In genomic region chr4:35556387-35556786, GRCh38 we compare ENCODE assay signal across 23 cellular contexts.
"Had no signal": no experiment of that assay in that cellular context is flagged by ENCODE, and none has a peak within 500 bp of the region (broad histone marks: within the 10 kb centered on the region; RNA-seq: fewer than 3 reads in every experiment).

No MANE protein-coding gene starts in this region.

- H3K27ac Mint-ChIP-seq: activated naive CD8-positive, alpha-beta T cell treated with anti-CD3 and anti-CD28 coated beads for 36 hours; activated T-helper 2 cell treated with anti-CD3 and anti-CD28 coated beads, Interferon-gamma antibody, Interleukin-2, Interleukin-4, amounts not matched to agents 10 μg/mL and 5 μg/mL and 100 μg/mL, durations not matched to agents 14 hours and 24 hours and 36 hours; natural killer cell treated with Interleukin-12 subunit alpha and Interleukin-12 subunit beta and Interleukin-15 and Interleukin-18, amount 100 ng/mL, for 72 hours; progenitor cell of endocrine pancreas; stimulated activated naive B cell treated with anti-CD40 and anti-IgM and Interleukin-4, amounts not matched to agents 10 μg/mL and 1 μg/mL and 100 μg/mL, for 72 hours; WTC11 had no signal

- H3K4me1 ChIP-seq: transverse colon had no signal

- H3K27me3 Mint-ChIP-seq: activated naive CD8-positive, alpha-beta T cell treated with anti-CD3 and anti-CD28 coated beads for 36 hours; natural killer cell treated with Interleukin-12 subunit alpha and Interleukin-12 subunit beta and Interleukin-15 and Interleukin-18, amount 100 ng/mL, for 72 hours; progenitor cell of endocrine pancreas; stimulated activated naive B cell treated with anti-CD40 and anti-IgM and Interleukin-4, amounts not matched to agents 10 μg/mL and 1 μg/mL and 100 μg/mL, for 72 hours had no signal

- H3K4me1 Mint-ChIP-seq: activated naive CD8-positive, alpha-beta T cell treated with anti-CD3 and anti-CD28 coated beads for 36 hours; stimulated activated naive B cell treated with anti-CD40 and anti-IgM and Interleukin-4, amounts not matched to agents 10 μg/mL and 1 μg/mL and 100 μg/mL, for 72 hours had no signal

- DNase-seq: activated CD8-positive, alpha-beta memory T cell treated with anti-CD3 and anti-CD28 coated beads for 24 hours; activated CD8-positive, alpha-beta memory T cell treated with anti-CD3 and anti-CD28 coated beads, Interleukin-2, amount 50 U/mL, for 48 hours; activated naive CD4-positive, alpha-beta T cell; activated naive CD8-positive, alpha-beta T cell treated with anti-CD3 and anti-CD28 coated beads for 36 hours; activated T-cell treated with anti-CD3 and anti-CD28 coated beads, Interleukin-2, amount 50 U/mL, for 4 hours; cerebellar nuclear complex; effector CD4-positive, alpha-beta T cell; glutamatergic neuron; hippocampal formation; kidney glomerular epithelial cell; left ventricle myocardium superior; midbrain; retina; stimulated activated CD4-positive, alpha-beta T cell treated with anti-CD3 and anti-CD28 coated beads, Interleukin-2, amount 100 ng/mL, for 48 hours; stimulated activated CD8-positive, alpha-beta memory T cell treated with anti-CD3 and anti-CD28 coated beads, Interleukin-4, amount 100 ng/mL, for 48 hours; stimulated activated naive B cell treated with anti-CD40 and anti-IgM and Interleukin-4, amounts not matched to agents 10 μg/mL and 1 μg/mL and 100 μg/mL, for 72 hours; T-helper 9 cell; transverse colon had no signal

- H3K4me3 ChIP-seq: transverse colon had no signal

- H3K36me3 Mint-ChIP-seq: activated naive CD8-positive, alpha-beta T cell treated with anti-CD3 and anti-CD28 coated beads for 36 hours; natural killer cell treated with Interleukin-12 subunit alpha and Interleukin-12 subunit beta and Interleukin-15 and Interleukin-18, amount 100 ng/mL, for 72 hours; stimulated activated naive B cell treated with anti-CD40 and anti-IgM and Interleukin-4, amounts not matched to agents 10 μg/mL and 1 μg/mL and 100 μg/mL, for 72 hours had no signal

- H3K36me3 ChIP-seq: transverse colon had no signal

- H3K27ac ChIP-seq: transverse colon had no signal

- H3K27me3 ChIP-seq: transverse colon had no signal

- FAIRE-seq: frontal cortex had no signal

- H3K4me3 Mint-ChIP-seq: activated naive CD8-positive, alpha-beta T cell treated with anti-CD3 and anti-CD28 coated beads for 36 hours; activated T-cell treated with anti-CD3 and anti-CD28 coated beads, Interleukin-2, amount 50 U/mL, for 4 hours; natural killer cell treated with Interleukin-12 subunit alpha and Interleukin-12 subunit beta and Interleukin-15 and Interleukin-18, amount 100 ng/mL, for 72 hours; stimulated activated naive B cell treated with anti-CD40 and anti-IgM and Interleukin-4, amounts not matched to agents 10 μg/mL and 1 μg/mL and 100 μg/mL, for 72 hours; WTC11 had no signal

- H3K9me3 Mint-ChIP-seq: activated naive CD8-positive, alpha-beta T cell treated with anti-CD3 and anti-CD28 coated beads for 36 hours; activated T-cell treated with anti-CD3 and anti-CD28 coated beads, Interleukin-2, amount 50 U/mL, for 4 hours; natural killer cell treated with Interleukin-12 subunit alpha and Interleukin-12 subunit beta and Interleukin-15 and Interleukin-18, amount 100 ng/mL, for 72 hours had no signal
